9 cellular contexts compared by ENCODE assay signal in the genomic region with DNA sequence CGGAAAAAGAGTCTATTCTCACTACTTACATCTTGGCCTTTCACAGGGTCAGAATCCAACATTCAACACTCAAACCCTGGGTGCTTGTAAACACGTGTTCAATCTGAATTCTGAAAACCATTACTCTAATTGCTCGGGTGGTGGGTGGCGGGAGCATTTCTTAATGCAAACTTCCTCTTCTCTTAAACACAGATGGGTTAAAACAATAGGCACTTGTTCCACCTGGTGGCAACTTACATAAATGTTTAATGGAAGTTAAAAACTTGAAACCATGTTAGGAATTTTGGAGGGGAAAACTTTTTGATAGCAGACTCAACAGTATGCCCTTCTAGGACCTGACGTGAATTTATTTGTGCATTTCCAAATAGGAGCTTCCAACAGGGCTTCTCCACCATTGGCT. TPM values are rescaled to one million over a fixed set of nuclear protein-coding genes. Genes with fewer than 3 reads are reported as not detected.
A peak's percentile ranks its signal among the peaks of the same experiment; 100 is the strongest.
DNase-seq lines count a peak whose midpoint lies in the region; ATAC-seq and TF ChIP-seq lines count a peak whose summit lies in the region.
"Had no signal": no experiment of that assay in that cellular context is flagged by ENCODE, and none has a peak within 500 bp of the region (broad histone marks: within the 10 kb centered on the region; RNA-seq: fewer than 3 reads in every experiment).

No MANE protein-coding gene starts in this region.

- H3K79me2 ChIP-seq in osteoblast (ENCODE audit: insufficient read depth, low read length) = no peaks in the 10 kb centered on the region

- H3K9me3 ChIP-seq in osteoblast (ENCODE audit: low read depth, low read length) = no peaks in the 10 kb centered on the region

- H3K9me3 Mint-ChIP-seq in activated naive CD8-positive, alpha-beta T cell treated with anti-CD3 and anti-CD28 coated beads, Interleukin-2, amount 50 U/mL, for 24 hours = no peaks in the 10 kb centered on the region

- no peak overlapping the region for H3K4me2 ChIP-seq in osteoblast (ENCODE audit: insufficient read depth, low read length)

- H3K27me3 ChIP-seq in osteoblast (ENCODE audit: insufficient read depth, low read length) = no peaks in the 10 kb centered on the region

- no peaks in the 10 kb centered on the region for H3K36me3 ChIP-seq in osteoblast (ENCODE audit: insufficient read depth, low read length)

- H3K27ac ChIP-seq in osteoblast (ENCODE audit: low read depth, low read length) = no peak overlapping the region

- H4K20me1 ChIP-seq in osteoblast (ENCODE audit: insufficient read depth, low read length) = no peaks in the 10 kb centered on the region

- H3K27ac Mint-ChIP-seq in activated naive CD8-positive, alpha-beta T cell treated with anti-CD3 and anti-CD28 coated beads, Interleukin-2, amount 50 U/mL, for 24 hours = no peak overlapping the region

- peaks cover 3% of the 10 kb centered on the region for H3K27me3 Mint-ChIP-seq in activated naive CD8-positive, alpha-beta T cell treated with anti-CD3 and anti-CD28 coated beads, Interleukin-2, amount 50 U/mL, for 24 hours

- TF ChIP-seq CTCF in GM12872 (IDR thresholded peaks at IDR 0.05; ENCODE audit: insufficient read depth, low read depth, low read length) (0 out of 3 replicates have a peak, but pooled peaks have one; percentile 13), osteoblast (IDR thresholded peaks at IDR 0.05; ENCODE audit: extremely low read depth, low read depth, low read length) (peak; percentile 18)

- peaks cover 10% of the 10 kb centered on the region for H3K4me1 Mint-ChIP-seq in activated naive CD8-positive, alpha-beta T cell treated with anti-CD3 and anti-CD28 coated beads, Interleukin-2, amount 50 U/mL, for 24 hours

- no peak overlapping the region for H3K4me3 Mint-ChIP-seq in activated naive CD8-positive, alpha-beta T cell treated with anti-CD3 and anti-CD28 coated beads, Interleukin-2, amount 50 U/mL, for 24 hours

- no peaks in the 10 kb centered on the region for H3K4me1 ChIP-seq in osteoblast (ENCODE audit: insufficient read depth, low read length)

- no peak overlapping the region for H2AFZ ChIP-seq in osteoblast (ENCODE audit: low read length)

- H3K36me3 Mint-ChIP-seq in activated naive CD8-positive, alpha-beta T cell treated with anti-CD3 and anti-CD28 coated beads, Interleukin-2, amount 50 U/mL, for 24 hours (ENCODE audit: low read depth) = no peaks in the 10 kb centered on the region

- no peak for ATAC-seq in HG03432 (IDR thresholded peaks at IDR 0.05; ENCODE audit: unreplicated experiment)
- ATAC-seq in activated naive CD8-positive, alpha-beta T cell treated with anti-CD3 and anti-CD28 coated beads, Interleukin-2, amount 50 U/mL, for 24 hours = no peak

- no peak overlapping the region for H3K4me3 ChIP-seq in osteoblast (ENCODE audit: insufficient read depth, low read length)

- DNase-seq in MV-4-11 (lab: John Stamatoyannopoulos, UW) = peak; percentile 79
- DNase-seq in activated naive CD4-positive, alpha-beta T cell treated with anti-CD3 and anti-CD28 coated beads, Interleukin-2, amount 50 U/mL, for 16 hours = peak; percentile 34
- peak; percentile 22 for DNase-seq in osteoblast (ENCODE audit: insufficient read length, low spot score, missing footprints)
- DNase-seq in effector CD8-positive, alpha-beta T cell (lab: John Stamatoyannopoulos, UW) = no peak
- no peak for DNase-seq in DMS153 (lab: John Stamatoyannopoulos, UW)
- DNase-seq in activated naive CD8-positive, alpha-beta T cell treated with anti-CD3 and anti-CD28 coated beads, Interleukin-2, amount 50 U/mL, for 24 hours = no peak

RNA-seq across cellular contexts. Expression of gene TDRD10, which starts 23.4 kb away (rescaled TPM):
- not detected in 2 replicates for total RNA-seq in osteoblast
- total RNA-seq: T-helper 2 cell treated with Interferon-gamma antibody and Interleukin-4, amounts not matched to agents 100 ng/mL and 5 ng/mL, for 36 hours had no signal

RNA-seq across cellular contexts. Expression of gene SHE, which starts 23.6 kb away (rescaled TPM):
- total RNA-seq in osteoblast = not detected in 2 replicates
- total RNA-seq: T-helper 2 cell treated with Interferon-gamma antibody and Interleukin-4, amounts not matched to agents 100 ng/mL and 5 ng/mL, for 36 hours had no signal

Comparison
In these comparisons a context has a peak if more than half of its experiments do, and no peak if none do; other contexts are left out.
1. DNase-seq: peak in MV-4-11 (single experiment), activated naive CD4-positive, alpha-beta T cell treated with anti-CD3 and anti-CD28 coated beads, Interleukin-2, amount 50 U/mL, for 16 hours (single experiment) and osteoblast (single experiment); none in effector CD8-positive, alpha-beta T cell (single experiment), DMS153 (single experiment) and activated naive CD8-positive, alpha-beta T cell treated with anti-CD3 and anti-CD28 coated beads, Interleukin-2, amount 50 U/mL, for 24 hours (single experiment).